ENCODE assay signal across 28 cellular contexts in the genomic region with DNA sequence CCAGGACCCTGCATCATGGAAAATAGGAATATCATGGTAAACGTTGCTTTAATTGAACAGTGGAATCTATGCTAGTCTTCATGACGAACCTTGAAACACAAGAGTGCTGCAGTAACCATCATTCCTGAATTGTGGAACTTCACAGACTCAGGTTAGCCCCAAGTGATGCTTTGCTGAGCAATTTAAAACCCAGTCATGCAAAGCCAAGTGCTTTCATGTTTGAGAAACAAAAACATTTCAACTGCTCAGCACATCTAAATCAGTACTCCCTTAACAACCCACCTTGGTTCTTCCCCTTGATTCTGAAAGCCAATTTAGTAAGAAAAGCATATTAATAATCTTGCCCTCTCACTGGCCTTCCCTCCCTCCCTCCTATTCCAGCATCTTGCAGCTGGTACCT.
"Had no signal": no experiment of that assay in that cellular context is flagged by ENCODE, and none has a peak within 500 bp of the region (broad histone marks: within the 10 kb centered on the region; RNA-seq: fewer than 3 reads in every experiment).

No MANE protein-coding gene starts in this region.

- DNase-seq: activated CD4-positive, alpha-beta memory T cell treated with anti-CD3 and anti-CD28 coated beads, Interleukin-2, amount 10 ng/mL, durations not matched to agents 7 days and 5 days; activated CD4-positive, alpha-beta T cell treated with anti-CD3 and anti-CD28 coated beads for 36 hours; activated CD4-positive, CD25-positive, alpha-beta regulatory T cell; activated CD8-positive, alpha-beta memory T cell treated with anti-CD3 and anti-CD28 coated beads, Interleukin-2, amount 50 U/mL, for 48 hours; activated T-cell treated with anti-CD3 and anti-CD28 coated beads, Interleukin-2, amount 50 U/mL, for 4 hours; anterior cingulate cortex; endodermal cell; foreskin fibroblast; heart left ventricle; hypothalamus; left ventricle myocardium inferior; mesendoderm; natural killer cell; occipital lobe; psoas muscle; stimulated activated CD4-positive, alpha-beta T cell treated with anti-CD3 and anti-CD28 coated beads, Interleukin-1b, Interleukin-23, amount 100 ng/mL, for 48 hours; stimulated activated CD4-positive, alpha-beta T cell treated with anti-CD3 and anti-CD28 coated beads, Interleukin-4, amount 100 ng/mL, for 4 hours; stimulated activated CD8-positive, alpha-beta memory T cell treated with anti-CD3 and anti-CD28 coated beads, Interleukin-4, amount 100 ng/mL, for 48 hours; stimulated activated naive CD8-positive, alpha-beta T cell treated with anti-CD3 and anti-CD28 coated beads, Interleukin-15, amount 100 ng/mL, for 72 hours; substantia nigra; upper lobe of left lung had no signal

- H3K36me3 Mint-ChIP-seq: activated naive CD4-positive, alpha-beta T cell treated with anti-CD3 and anti-CD28 coated beads, Interleukin-2, amount 50 U/mL, for 24 hours; natural killer cell; neural progenitor cell; stimulated activated memory B cell treated with anti-CD40 and anti-IgM and Interleukin-4, amounts not matched to agents 10 μg/mL and 1 μg/mL and 100 μg/mL, for 72 hours had no signal

- H3K9me3 Mint-ChIP-seq: activated CD4-positive, alpha-beta memory T cell treated with anti-CD3 and anti-CD28 coated beads, Interleukin-2, amount 10 ng/mL, durations not matched to agents 7 days and 5 days; activated T-cell treated with anti-CD3 and anti-CD28 coated beads, Interleukin-2, amount 50 U/mL, for 4 hours; central memory CD8-positive, alpha-beta T cell; dendritic cell treated with granulocyte-macrophage colony-stimulating factor and Interleukin-4, amounts not matched to agents 40 ng/mL and 50 ng/mL, for 4 days; endodermal cell; neural progenitor cell; stimulated activated memory B cell treated with anti-CD40 and anti-IgM and Interleukin-4, amounts not matched to agents 10 μg/mL and 1 μg/mL and 100 μg/mL, for 72 hours had no signal

- H3K4me3 Mint-ChIP-seq: activated CD4-positive, alpha-beta memory T cell treated with anti-CD3 and anti-CD28 coated beads, Interleukin-2, amount 10 ng/mL, durations not matched to agents 7 days and 5 days; activated CD4-positive, alpha-beta T cell treated with anti-CD3 and anti-CD28 coated beads for 36 hours; activated naive CD4-positive, alpha-beta T cell treated with anti-CD3 and anti-CD28 coated beads, Interleukin-2, amount 50 U/mL, for 24 hours; activated T-cell treated with anti-CD3 and anti-CD28 coated beads, Interleukin-2, amount 50 U/mL, for 4 hours; activated T-helper 17 cell treated with anti-CD3 and anti-CD28 coated beads, Interleukin-2, amount 50 U/mL, for 72 hours; central memory CD8-positive, alpha-beta T cell; dendritic cell treated with granulocyte-macrophage colony-stimulating factor and Interleukin-4, amounts not matched to agents 40 ng/mL and 50 ng/mL, for 4 days; endodermal cell; natural killer cell; neural progenitor cell; stimulated activated memory B cell treated with anti-CD40 and anti-IgM and Interleukin-4, amounts not matched to agents 10 μg/mL and 1 μg/mL and 100 μg/mL, for 72 hours; stimulated activated naive CD8-positive, alpha-beta T cell treated with anti-CD3 and anti-CD28 coated beads, Interleukin-15, amount 100 ng/mL, for 72 hours had no signal

- H3K27me3 Mint-ChIP-seq: activated CD4-positive, alpha-beta memory T cell treated with anti-CD3 and anti-CD28 coated beads, Interleukin-2, amount 10 ng/mL, durations not matched to agents 7 days and 5 days; activated CD4-positive, alpha-beta T cell treated with anti-CD3 and anti-CD28 coated beads for 36 hours; central memory CD8-positive, alpha-beta T cell; stimulated activated memory B cell treated with anti-CD40 and anti-IgM and Interleukin-4, amounts not matched to agents 10 μg/mL and 1 μg/mL and 100 μg/mL, for 72 hours; stimulated activated naive CD8-positive, alpha-beta T cell treated with anti-CD3 and anti-CD28 coated beads, Interleukin-15, amount 100 ng/mL, for 72 hours had no signal

- H3K4me1 Mint-ChIP-seq: activated CD4-positive, alpha-beta memory T cell treated with anti-CD3 and anti-CD28 coated beads, Interleukin-2, amount 10 ng/mL, durations not matched to agents 7 days and 5 days; activated CD4-positive, alpha-beta T cell treated with anti-CD3 and anti-CD28 coated beads for 36 hours; activated naive CD4-positive, alpha-beta T cell treated with anti-CD3 and anti-CD28 coated beads, Interleukin-2, amount 50 U/mL, for 24 hours; activated T-helper 17 cell treated with anti-CD3 and anti-CD28 coated beads, Interleukin-2, amount 50 U/mL, for 72 hours; central memory CD8-positive, alpha-beta T cell; endodermal cell; natural killer cell; stimulated activated memory B cell treated with anti-CD40 and anti-IgM and Interleukin-4, amounts not matched to agents 10 μg/mL and 1 μg/mL and 100 μg/mL, for 72 hours had no signal

- H3K27ac Mint-ChIP-seq: activated CD4-positive, alpha-beta memory T cell treated with anti-CD3 and anti-CD28 coated beads, Interleukin-2, amount 10 ng/mL, durations not matched to agents 7 days and 5 days; activated CD4-positive, alpha-beta T cell treated with anti-CD3 and anti-CD28 coated beads for 36 hours; activated naive CD4-positive, alpha-beta T cell treated with anti-CD3 and anti-CD28 coated beads, Interleukin-2, amount 50 U/mL, for 24 hours; activated T-helper 17 cell treated with anti-CD3 and anti-CD28 coated beads, Interleukin-2, amount 50 U/mL, for 72 hours; dendritic cell treated with granulocyte-macrophage colony-stimulating factor and Interleukin-4, amounts not matched to agents 40 ng/mL and 50 ng/mL, for 4 days; endodermal cell; natural killer cell; neural progenitor cell; stimulated activated memory B cell treated with anti-CD40 and anti-IgM and Interleukin-4, amounts not matched to agents 10 μg/mL and 1 μg/mL and 100 μg/mL, for 72 hours had no signal

- ATAC-seq: activated CD4-positive, alpha-beta T cell treated with anti-CD3 and anti-CD28 coated beads for 36 hours; activated T-cell treated with anti-CD3 and anti-CD28 coated beads, Interleukin-2, amount 50 U/mL, for 4 hours; activated T-helper 17 cell treated with anti-CD3 and anti-CD28 coated beads, Interleukin-2, amount 50 U/mL, for 72 hours; esophagus mucosa; heart left ventricle; natural killer cell; psoas muscle; stimulated activated memory B cell treated with anti-CD40 and anti-IgM and Interleukin-4, amounts not matched to agents 10 μg/mL and 1 μg/mL and 100 μg/mL, for 72 hours; stimulated activated naive CD8-positive, alpha-beta T cell treated with anti-CD3 and anti-CD28 coated beads, Interleukin-15, amount 100 ng/mL, for 72 hours had no signal
